Comparison of ENCODE assay signal across 1 cellular context in genomic region chr1:26692211-26692792, GRCh38.
TF ChIP-seq lines count a peak whose summit lies in the region.

No MANE protein-coding gene starts in this region.

TF ChIP-seq in HEK293, 187 proteins besides CTCF, POLR2A, EP300 and RAD21 (continued from another document and continues in another):
- TF ChIP-seq ZNF391 (tag by site-specific recombination; IDR thresholded peaks at IDR 0.05; ENCODE audit: borderline replicate concordance, low read depth) (peak; percentile 50), ZNF350 (tag by site-specific recombination; IDR thresholded peaks at IDR 0.05) (no peak), ZNF24 (tag by site-specific recombination; IDR thresholded peaks at IDR 0.05) (peak; percentile 93), SCRT1 (tag by site-specific recombination; IDR thresholded peaks at IDR 0.05; ENCODE audit: borderline replicate concordance) (peak; percentile 89; the same call in 1 of the 2 replicates), HOXC10 (CRISPR knock-in tag; IDR thresholded peaks at IDR 0.05) (no peak), ZNF785 (tag by site-specific recombination; IDR thresholded peaks at IDR 0.05) (no peak), ZFP37 (tag by site-specific recombination; IDR thresholded peaks at IDR 0.05) (peak; percentile 30; the same call in 1 of the 2 replicates), ZNF707 (tag by site-specific recombination; IDR thresholded peaks at IDR 0.05) (no peak), ZNF513 (tag by site-specific recombination; IDR thresholded peaks at IDR 0.05) (no peak), PATZ1 (tag by site-specific recombination; IDR thresholded peaks at IDR 0.05) (peak; percentile 72), ZNF837 (tag by site-specific recombination; IDR thresholded peaks at IDR 0.05) (no peak), GLIS2 (tag by site-specific recombination; IDR thresholded peaks at IDR 0.05) (peak; percentile 85), SCRT2 (tag by site-specific recombination; IDR thresholded peaks at IDR 0.05) (peak; percentile 98), ZNF404 (tag by site-specific recombination; IDR thresholded peaks at IDR 0.05) (no peak), ZNF792 (tag by site-specific recombination; IDR thresholded peaks at IDR 0.05) (no peak), ZNF596 (tag by site-specific recombination; IDR thresholded peaks at IDR 0.05) (no peak), MYNN (tag by site-specific recombination; IDR thresholded peaks at IDR 0.05; ENCODE audit: borderline replicate concordance) (no peak), HIC1 (tag by site-specific recombination; IDR thresholded peaks at IDR 0.05) (peak; percentile 12; the same call in 1 of the 2 replicates), ZNF558 (tag by site-specific recombination; IDR thresholded peaks at IDR 0.05) (no peak), ZIC2 (tag by site-specific recombination; IDR thresholded peaks at IDR 0.05) (no peak), ZNF571 (tag by site-specific recombination; IDR thresholded peaks at IDR 0.05) (no peak), BCL11A (tag by site-specific recombination; IDR thresholded peaks at IDR 0.05; ENCODE audit: low read depth) (no peak), ZNF843 (tag by site-specific recombination; IDR thresholded peaks at IDR 0.05) (no peak), TCF7L2 (IDR thresholded peaks at IDR 0.05; ENCODE audit: borderline replicate concordance, low read depth, low read length) (no peak), MEIS1 (CRISPR knock-in tag; IDR thresholded peaks at IDR 0.05; ENCODE audit: borderline replicate concordance) (no peak), ZNF133 (tag by site-specific recombination; IDR thresholded peaks at IDR 0.05) (no peak), KLF16 (tag by site-specific recombination; IDR thresholded peaks at IDR 0.05) (peak; percentile 74), ZNF626 (tag by site-specific recombination; IDR thresholded peaks at IDR 0.05) (0 out of 2 replicates have a peak, but pooled peaks have one; percentile 47), ZNF48 (tag by site-specific recombination; IDR thresholded peaks at IDR 0.05) (no peak), ZBTB20 (tag by site-specific recombination; IDR thresholded peaks at IDR 0.05) (peak; percentile 33; the same call in 1 of the 2 replicates), KLF1 (tag by site-specific recombination; IDR thresholded peaks at IDR 0.05) (no peak), KLF8 (tag by site-specific recombination; IDR thresholded peaks at IDR 0.05) (peak; percentile 83), YY2 (tag by site-specific recombination; IDR thresholded peaks at IDR 0.05) (no peak), ZNF16 (tag by site-specific recombination; IDR thresholded peaks at IDR 0.05; ENCODE audit: low read depth) (no peak), ZNF155 (tag by site-specific recombination; IDR thresholded peaks at IDR 0.05) (no peak), ZNF292 (tag by site-specific recombination; IDR thresholded peaks at IDR 0.05; ENCODE audit: borderline replicate concordance, low read depth) (no peak), ZNF544 (tag by site-specific recombination; IDR thresholded peaks at IDR 0.05) (no peak), ZNF37A (tag by site-specific recombination; IDR thresholded peaks at IDR 0.05) (no peak), PRDM4 (tag by site-specific recombination; IDR thresholded peaks at IDR 0.05) (no peak; the same call in none of the 2 replicates), ZNF560 (tag by site-specific recombination; IDR thresholded peaks at IDR 0.05; ENCODE audit: borderline replicate concordance) (no peak), ZNF132 (tag by site-specific recombination; IDR thresholded peaks at IDR 0.05; ENCODE audit: borderline replicate concordance) (no peak), ZNF654 (tag by site-specific recombination; IDR thresholded peaks at IDR 0.05; ENCODE audit: low read depth) (no peak), ZNF148 (tag by site-specific recombination; IDR thresholded peaks at IDR 0.05; ENCODE audit: borderline replicate concordance) (no peak), ZNF221 (tag by site-specific recombination; IDR thresholded peaks at IDR 0.05; ENCODE audit: borderline replicate concordance) (no peak), GFI1B (tag by site-specific recombination; IDR thresholded peaks at IDR 0.05) (no peak), PRDM6 (tag by site-specific recombination; IDR thresholded peaks at IDR 0.05) (no peak), ZBTB7A (tag by site-specific recombination; IDR thresholded peaks at IDR 0.05; ENCODE audit: low read depth) (no peak; the same call in 1 of the 2 replicates)
- TF ChIP-seq, protein P1, sequence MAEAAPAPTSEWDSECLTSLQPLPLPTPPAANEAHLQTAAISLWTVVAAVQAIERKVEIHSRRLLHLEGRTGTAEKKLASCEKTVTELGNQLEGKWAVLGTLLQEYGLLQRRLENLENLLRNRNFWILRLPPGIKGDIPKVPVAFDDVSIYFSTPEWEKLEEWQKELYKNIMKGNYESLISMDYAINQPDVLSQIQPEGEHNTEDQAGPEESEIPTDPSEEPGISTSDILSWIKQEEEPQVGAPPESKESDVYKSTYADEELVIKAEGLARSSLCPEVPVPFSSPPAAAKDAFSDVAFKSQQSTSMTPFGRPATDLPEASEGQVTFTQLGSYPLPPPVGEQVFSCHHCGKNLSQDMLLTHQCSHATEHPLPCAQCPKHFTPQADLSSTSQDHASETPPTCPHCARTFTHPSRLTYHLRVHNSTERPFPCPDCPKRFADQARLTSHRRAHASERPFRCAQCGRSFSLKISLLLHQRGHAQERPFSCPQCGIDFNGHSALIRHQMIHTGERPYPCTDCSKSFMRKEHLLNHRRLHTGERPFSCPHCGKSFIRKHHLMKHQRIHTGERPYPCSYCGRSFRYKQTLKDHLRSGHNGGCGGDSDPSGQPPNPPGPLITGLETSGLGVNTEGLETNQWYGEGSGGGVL (tag by site-specific recombination; IDR thresholded peaks at IDR 0.05): no peak
- TF ChIP-seq, protein P2, sequence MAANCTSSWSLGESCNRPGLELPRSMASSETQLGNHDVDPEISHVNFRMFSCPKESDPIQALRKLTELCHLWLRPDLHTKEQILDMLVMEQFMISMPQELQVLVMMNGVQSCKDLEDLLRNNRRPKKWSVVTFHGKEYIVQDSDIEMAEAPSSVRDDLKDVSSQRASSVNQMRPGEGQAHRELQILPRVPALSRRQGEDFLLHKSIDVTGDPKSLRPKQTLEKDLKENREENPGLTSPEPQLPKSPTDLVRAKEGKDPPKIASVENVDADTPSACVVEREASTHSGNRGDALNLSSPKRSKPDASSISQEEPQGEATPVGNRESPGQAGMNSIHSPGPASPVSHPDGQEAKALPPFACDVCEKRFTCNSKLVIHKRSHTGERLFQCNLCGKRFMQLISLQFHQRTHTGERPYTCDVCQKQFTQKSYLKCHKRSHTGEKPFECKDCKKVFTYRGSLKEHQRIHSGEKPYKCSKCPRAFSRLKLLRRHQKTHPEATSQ (tag by site-specific recombination; IDR thresholded peaks at IDR 0.05): no peak
- TF ChIP-seq, protein P3, sequence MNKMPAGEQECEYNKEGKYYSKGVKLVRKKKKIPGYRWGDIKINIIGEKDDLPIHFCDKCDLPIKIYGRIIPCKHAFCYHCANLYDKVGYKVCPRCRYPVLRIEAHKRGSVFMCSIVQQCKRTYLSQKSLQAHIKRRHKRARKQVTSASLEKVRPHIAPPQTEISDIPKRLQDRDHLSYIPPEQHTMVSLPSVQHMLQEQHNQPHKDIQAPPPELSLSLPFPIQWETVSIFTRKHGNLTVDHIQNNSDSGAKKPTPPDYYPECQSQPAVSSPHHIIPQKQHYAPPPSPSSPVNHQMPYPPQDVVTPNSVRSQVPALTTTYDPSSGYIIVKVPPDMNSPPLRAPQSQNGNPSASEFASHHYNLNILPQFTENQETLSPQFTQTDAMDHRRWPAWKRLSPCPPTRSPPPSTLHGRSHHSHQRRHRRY (tag by site-specific recombination; IDR thresholded peaks at IDR 0.05): no peak
